Comparison of ENCODE assay signal across 1 cellular context in the genomic region with DNA sequence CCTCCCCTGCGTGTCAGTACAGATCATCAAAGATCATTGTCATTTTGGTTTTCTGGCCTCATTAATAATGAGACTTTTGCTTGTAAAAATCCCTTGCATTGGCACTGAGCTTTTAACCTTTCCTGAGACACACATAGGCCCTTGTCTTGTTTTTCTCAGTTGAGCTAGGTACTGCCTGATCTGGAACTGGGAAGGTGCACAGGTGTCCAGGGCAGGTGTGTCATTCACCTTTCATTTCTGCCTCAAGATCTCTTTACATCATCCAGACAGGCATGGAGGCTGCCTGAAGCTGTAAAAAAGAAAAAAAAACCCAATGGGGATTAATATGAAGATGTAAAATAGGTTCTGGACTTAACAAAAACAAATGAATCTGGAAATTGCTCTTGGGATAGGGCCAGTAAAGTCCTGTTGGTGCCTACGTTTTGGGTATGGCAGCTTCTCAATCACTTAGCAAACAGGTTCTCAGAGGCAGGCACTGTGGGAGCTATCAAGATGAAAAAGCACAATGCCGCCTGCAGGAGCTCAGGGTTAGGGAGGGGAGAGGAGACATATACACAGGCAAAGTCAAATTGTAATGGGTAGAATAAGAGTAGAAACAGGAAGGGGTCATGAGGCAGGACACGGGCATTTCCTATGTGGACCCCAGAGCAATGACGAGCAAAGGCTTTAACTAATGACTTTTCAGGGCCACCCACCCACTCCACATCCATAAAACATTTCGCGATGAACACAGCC.
TF ChIP-seq lines count a peak whose summit lies in the region.

No MANE protein-coding gene starts in this region.

TF ChIP-seq in HepG2, 621 proteins besides CTCF, POLR2A, EP300 and RAD21:
- TF ChIP-seq ZNF543 (CRISPR knock-in tag; IDR thresholded peaks at IDR 0.05) (no peak), HDAC1 (CRISPR knock-in tag; IDR thresholded peaks at IDR 0.05) (0 out of 2 replicates have a peak, but pooled peaks have one; percentile 15), TRIM24 (CRISPR knock-in tag; IDR thresholded peaks at IDR 0.05) (no peak), SSRP1 (CRISPR knock-in tag; IDR thresholded peaks at IDR 0.05) (no peak)
